In genomic region chr9:131739192-131739961, GRCh38 we compare ENCODE assay signal across 8 cellular contexts. TPM values are rescaled to one million over a fixed set of nuclear protein-coding genes. Genes with fewer than 3 reads are reported as not detected.
DNase-seq lines count a peak whose midpoint lies in the region; ATAC-seq and TF ChIP-seq lines count a peak whose summit lies in the region.

No MANE protein-coding gene starts in this region.

- peak overlapping the region; percentile 36 for H4K8ac ChIP-seq in mesenchymal stem cell (ENCODE audit: low read length)

- H2BK120ac ChIP-seq in mesenchymal stem cell (ENCODE audit: low read depth, low read length), result peak overlapping the region; percentile 50

- no peaks in the 10 kb centered on the region for H3K27me3 ChIP-seq in ectodermal cell (ENCODE audit: control insufficient read depth, insufficient read depth, low read length, poor library complexity, severe bottlenecking)
- H3K27me3 ChIP-seq in mesenchymal stem cell (ENCODE audit: control insufficient read depth in 1 of 2, insufficient read depth in 1 of 2, low read length in 2 of 2), result no peaks in the 10 kb centered on the region
- no peaks in the 10 kb centered on the region for H3K27me3 ChIP-seq in subcutaneous abdominal adipose tissue (ENCODE audit: control insufficient read depth in 5 of 5, insufficient read depth in 4 of 5, low read length in 5 of 5)

- peak overlapping the region in 1 of 2 experiments; percentile 33 for H3K4ac ChIP-seq in mesenchymal stem cell (ENCODE audit: low read depth in 1 of 2, low read length in 2 of 2)

- H3K27ac ChIP-seq in 22Rv1 (peak overlapping the region; percentile 56), ectodermal cell (ENCODE audit: insufficient read depth, low read depth, low read length, poor library complexity, severe bottlenecking) (no peak overlapping the region), mesenchymal stem cell (ENCODE audit: low read length, poor library complexity, severe bottlenecking) (no peak overlapping the region), subcutaneous abdominal adipose tissue (ENCODE audit: low read depth, low read length) (peak overlapping the region; percentile 87)

- peak overlapping the region; percentile 54 to 82 for H3K18ac ChIP-seq in mesenchymal stem cell (ENCODE audit: low read depth in 1 of 2, low read length in 2 of 2)

- H3K79me1 ChIP-seq in mesenchymal stem cell (replicated peaks; ENCODE audit: low read length, poor library complexity, severe bottlenecking), result peaks cover 22% of the 10 kb centered on the region

- no peak overlapping the region for H2AK5ac ChIP-seq in mesenchymal stem cell (ENCODE audit: low read length, severe bottlenecking)

- ATAC-seq in GM18861 (IDR thresholded peaks at IDR 0.05; ENCODE audit: unreplicated experiment), result peak; percentile 22
- peak; percentile 23 for ATAC-seq in HG03439 (IDR thresholded peaks at IDR 0.05; ENCODE audit: unreplicated experiment)
- peak; percentile 33 to 36 for ATAC-seq in activated CD4-positive, CD25-positive, alpha-beta regulatory T cell treated with anti-CD3 and anti-CD28 coated beads, Interleukin-2, amount 50 U/mL, for 24 hours

- H3K9me3 ChIP-seq in ectodermal cell (ENCODE audit: control insufficient read depth, low read length) (no peaks in the 10 kb centered on the region), mesenchymal stem cell (ENCODE audit: control insufficient read depth, low read length) (no peaks in the 10 kb centered on the region), subcutaneous abdominal adipose tissue (ENCODE audit: control insufficient read depth in 5 of 5, low read length in 5 of 5) (no peaks in the 10 kb centered on the region)

- H4K91ac ChIP-seq in mesenchymal stem cell (ENCODE audit: low read length), result no peak overlapping the region

- H2AFZ ChIP-seq in mesenchymal stem cell (ENCODE audit: low read depth, low read length), result no peak overlapping the region

- peak overlapping the region; percentile 68 for H3K4me3 ChIP-seq in ectodermal cell (ENCODE audit: insufficient read depth, low read depth, low read length)
- H3K4me3 ChIP-seq in mesenchymal stem cell (ENCODE audit: insufficient read depth in 1 of 2, low read depth in 1 of 2, low read length in 2 of 2), result peak overlapping the region; percentile 69 to 95
- peak overlapping the region; percentile 77 to 88 (median 84) for H3K4me3 ChIP-seq in subcutaneous abdominal adipose tissue (ENCODE audit: low read depth in 1 of 5, low read length in 5 of 5)

- peak overlapping the region in 1 of 2 experiments; percentile 76 for H3K23ac ChIP-seq in mesenchymal stem cell (ENCODE audit: low read length in 2 of 2)

- H3K9ac ChIP-seq in mesenchymal stem cell (ENCODE audit: low read length), result peak overlapping the region; percentile 94
- H3K9ac ChIP-seq in subcutaneous abdominal adipose tissue (ENCODE audit: low read length in 5 of 5), result peak overlapping the region; percentile 68 to 90 (median 71)

- DNase-seq in mesenchymal stem cell (no peak), NCI-H1694 treated with DMSO at 0.1 percent for 48 hours (lab: John Stamatoyannopoulos, UW) (no peak)

- no peak for TF ChIP-seq CTCF in 22Rv1 (IDR thresholded peaks at IDR 0.05)

- H3K14ac ChIP-seq in mesenchymal stem cell (ENCODE audit: low read length in 2 of 2), result no peak overlapping the region

- H2BK5ac ChIP-seq in mesenchymal stem cell (ENCODE audit: low read depth, low read length, poor library complexity, severe bottlenecking), result no peak overlapping the region

- H2BK15ac ChIP-seq in mesenchymal stem cell (ENCODE audit: low read depth, poor library complexity, severe bottlenecking), result peak overlapping the region; percentile 61

- WGBS in ectodermal cell, 2 experiments, result 0% methylated on average over 96 of the region's 96 CpGs
- 1% methylated on average over 36 of the region's 96 CpGs for WGBS in mesenchymal stem cell

- H3K36me3 ChIP-seq in ectodermal cell (ENCODE audit: control insufficient read depth, insufficient read depth, low read length) (no peaks in the 10 kb centered on the region), mesenchymal stem cell (ENCODE audit: control insufficient read depth in 1 of 2, insufficient read depth in 2 of 2, low read depth in 1 of 2, low read length in 2 of 2) (peaks cover 0 to 4% of the 10 kb centered on the region in 2 experiments), subcutaneous abdominal adipose tissue (ENCODE audit: control insufficient read depth in 5 of 5, insufficient read depth in 5 of 5, low read length in 5 of 5) (peaks cover 0 to 5% (median 0%) of the 10 kb centered on the region in 5 donors)

- H3K4me1 ChIP-seq in ectodermal cell (ENCODE audit: control insufficient read depth, insufficient read depth, low read length) (peaks cover 4% of the 10 kb centered on the region), mesenchymal stem cell (ENCODE audit: control insufficient read depth, insufficient read depth, low read depth, low read length) (peaks cover 24% of the 10 kb centered on the region), subcutaneous abdominal adipose tissue (ENCODE audit: control insufficient read depth in 5 of 5, insufficient read depth in 5 of 5, low read length in 5 of 5) (peaks cover 10 to 45% (median 41%) of the 10 kb centered on the region in 5 donors)

- H3K4me2 ChIP-seq in mesenchymal stem cell (ENCODE audit: low read length, poor library complexity, severe bottlenecking), result peak overlapping the region; percentile 63

- H2BK12ac ChIP-seq in mesenchymal stem cell (ENCODE audit: low read length in 2 of 2), result no peak overlapping the region

RNA-seq across cellular contexts. Expression of gene RAPGEF1, which starts 0.5 kb away (rescaled TPM):
- 53.4 TPM for polyA plus RNA-seq in ectodermal cell (2013, experiment 1 of 4)
- 57.6 TPM for polyA plus RNA-seq in ectodermal cell (2013, experiment 2 of 4)
- 41.2 TPM for polyA plus RNA-seq in ectodermal cell (2013, experiment 3 of 4)
- polyA plus RNA-seq in ectodermal cell (2013, experiment 4 of 4), result 41.1 TPM
- polyA plus RNA-seq in mesenchymal stem cell (2013, experiment 1 of 2), result 27.5 TPM
- polyA plus RNA-seq in mesenchymal stem cell (2013, experiment 2 of 2), result 26.0 TPM

Comparison
In these comparisons a context has a peak if more than half of its experiments do, and no peak if none do; other contexts are left out.
1. H3K27ac ChIP-seq: peak in 22Rv1 (single experiment) and subcutaneous abdominal adipose tissue (single experiment); none in ectodermal cell (single experiment) and mesenchymal stem cell (single experiment).
2. Peak in every context shown above with its lines, with median percentiles within 50 percentile points of each other: ATAC-seq and H3K4me3 ChIP-seq.